33 cellular contexts compared by ENCODE assay signal in the genomic region with DNA sequence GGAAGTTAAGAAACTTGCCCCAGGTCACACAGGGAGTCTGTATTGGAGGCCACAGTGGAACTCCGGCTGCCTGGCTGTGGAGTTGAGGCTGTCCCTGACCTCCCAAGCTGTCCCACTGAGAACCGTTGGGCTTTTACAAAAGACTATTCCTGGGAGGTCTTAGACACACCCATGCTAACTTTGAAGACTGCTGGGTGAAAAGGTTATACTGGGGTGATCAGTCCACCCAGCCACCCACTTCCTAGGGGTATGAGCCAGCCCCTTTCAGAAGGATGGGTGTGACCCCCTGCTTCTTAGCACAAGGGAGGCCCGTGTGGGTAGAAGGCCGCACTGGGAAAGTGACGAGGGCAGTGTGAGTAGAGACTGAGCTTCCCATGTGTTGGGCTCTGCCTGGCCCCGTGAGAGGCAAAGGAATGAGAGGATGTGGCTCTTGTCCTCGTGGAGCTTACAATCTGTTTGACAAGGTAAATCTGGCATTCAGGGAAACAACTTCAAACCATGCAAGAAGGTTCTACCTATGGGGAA. TPM values are rescaled to one million over a fixed set of nuclear protein-coding genes. Genes with fewer than 3 reads are reported as not detected.
DNase-seq lines count a peak whose midpoint lies in the region; ATAC-seq and TF ChIP-seq lines count a peak whose summit lies in the region.
"Had no signal": no experiment of that assay in that cellular context is flagged by ENCODE, and none has a peak within 500 bp of the region (broad histone marks: within the 10 kb centered on the region; RNA-seq: fewer than 3 reads in every experiment).

No MANE protein-coding gene starts in this region.

- peaks cover 14 to 95% (median 78%) of the 10 kb centered on the region in 12 donors for H3K4me1 ChIP-seq in heart left ventricle
- peaks cover 10 to 36% (median 20%) of the 10 kb centered on the region in 4 donors for H3K4me1 ChIP-seq in upper lobe of left lung

- no peak for ATAC-seq in heart left ventricle
- ATAC-seq in Right ventricle myocardium superior (ENCODE audit: poor library complexity), result no peak
- ATAC-seq in sciatic nerve, result peak; percentile 1
- ATAC-seq in upper lobe of left lung (ENCODE audit: low FRiP score in 2 of 2), result peak in 1 of 2 donors; percentile 17
- no peak for ATAC-seq in HG02759 (IDR thresholded peaks at IDR 0.05; ENCODE audit: unreplicated experiment)
- ATAC-seq: CD8-positive, alpha-beta T cell; esophagus mucosa had no signal

- H3K4me3 ChIP-seq in heart left ventricle (no peak overlapping the region), upper lobe of left lung (no peak overlapping the region)
- H3K4me3 ChIP-seq: ascending aorta, cardiac muscle cell, MG63, skin epidermis had no signal

- peak overlapping the region; percentile 95 for H3K27ac Mint-ChIP-seq in dendritic cell treated with granulocyte-macrophage colony-stimulating factor and Interleukin-4, amounts not matched to agents 40 ng/mL and 50 ng/mL, for 4 days
- H3K27ac Mint-ChIP-seq: activated B cell treated with CpG ODN at 0.5 μM for 24 hours; activated CD4-positive, alpha-beta T cell treated with anti-CD3 and anti-CD28 coated beads, Interleukin-2, amount 10 ng/mL, durations not matched to agents 7 days and 5 days; activated naive CD8-positive, alpha-beta T cell treated with anti-CD3 and anti-CD28 coated beads for 36 hours; CD8-positive, alpha-beta T cell; endodermal cell; HFFc6 had no signal

- WGBS in heart left ventricle, 4 donors, result 68 to 77% (median 74%) methylated on average over 7 of the region's 7 CpGs
- 79 to 89% methylated on average over 5 to 7 of the region's 7 CpGs for WGBS in upper lobe of left lung, 2 donors

- H3K36me3 ChIP-seq in heart left ventricle (peaks cover 0 to 5% (median 0%) of the 10 kb centered on the region in 9 donors), upper lobe of left lung (no peaks in the 10 kb centered on the region)
- H3K36me3 ChIP-seq: ascending aorta, cardiac muscle cell, MG63 had no signal

- TF ChIP-seq POLR2A in heart left ventricle (IDR thresholded peaks at IDR 0.05) (no peak), upper lobe of left lung (IDR thresholded peaks at IDR 0.05) (no peak)

- TF ChIP-seq CTCF in heart left ventricle (IDR thresholded peaks at IDR 0.05) (no peak), upper lobe of left lung (IDR thresholded peaks at IDR 0.05) (no peak)

- peak overlapping the region; percentile 2 for H3K4me3 Mint-ChIP-seq in dendritic cell treated with granulocyte-macrophage colony-stimulating factor and Interleukin-4, amounts not matched to agents 40 ng/mL and 50 ng/mL, for 4 days
- H3K4me3 Mint-ChIP-seq: activated B cell treated with CpG ODN at 0.5 μM for 24 hours; activated CD4-positive, alpha-beta T cell treated with anti-CD3 and anti-CD28 coated beads, Interleukin-2, amount 10 ng/mL, durations not matched to agents 7 days and 5 days; activated naive CD8-positive, alpha-beta T cell treated with anti-CD3 and anti-CD28 coated beads for 36 hours; CD8-positive, alpha-beta T cell; endodermal cell; HFFc6; nephron had no signal

- H3K36me3 Mint-ChIP-seq in dendritic cell treated with granulocyte-macrophage colony-stimulating factor and Interleukin-4, amounts not matched to agents 40 ng/mL and 50 ng/mL, for 4 days (ENCODE audit: low read depth), result peaks cover 19% of the 10 kb centered on the region
- H3K36me3 Mint-ChIP-seq: activated naive CD8-positive, alpha-beta T cell treated with anti-CD3 and anti-CD28 coated beads for 36 hours; CD8-positive, alpha-beta T cell had no signal

- H3K9me3 ChIP-seq in heart left ventricle, result no peaks in the 10 kb centered on the region
- H3K9me3 ChIP-seq in upper lobe of left lung, result no peaks in the 10 kb centered on the region
- H3K9me3 ChIP-seq: ascending aorta, MG63 had no signal

- DNase-seq in heart left ventricle, result no peak
- DNase-seq in Right ventricle myocardium superior, result no peak
- DNase-seq in sciatic nerve (ENCODE audit: low spot score), result no peak
- DNase-seq in upper lobe of left lung, result no peak
- DNase-seq in epidermal melanocyte (ENCODE audit: insufficient read length, low spot score), result no peak
- DNase-seq in SKM-1 treated with dmso at 0.1 percent for 144 hours (lab: John Stamatoyannopoulos, UW; ENCODE audit: unreplicated experiment), result no peak
- DNase-seq: activated B cell treated with CpG ODN at 0.5 μM for 24 hours; activated CD4-positive, alpha-beta T cell treated with anti-CD3 and anti-CD28 coated beads, Interleukin-2, amount 10 ng/mL, durations not matched to agents 7 days and 5 days; activated gamma-delta T cell; activated naive CD8-positive, alpha-beta T cell treated with anti-CD3 and anti-CD28 coated beads for 36 hours; CD8-positive, alpha-beta T cell; endodermal cell; GOT3; HFFc6; KG1; mammary epithelial cell; MG63; NCI-H1105; NCI-H1930; NCI-H2171 treated with DMSO at 0.1 percent for 48 hours; NCI-H510A; stimulated activated naive CD4-positive, alpha-beta T cell had no signal

- intact Hi-C loops in heart left ventricle (cut with DNase I) (no loop called here), Right ventricle myocardium superior (cut with DNase I) (no loop called here), sciatic nerve (cut with DNase I) (no loop called here)
- intact Hi-C loops in dendritic cell treated with granulocyte-macrophage colony-stimulating factor and Interleukin-4, amounts not matched to agents 40 ng/mL and 50 ng/mL, for 4 days (cut with micrococcal nuclease), result loop anchor here (2.0 kb wide), 1 partner anchor 19 kb away; the partner anchor contains the start of gene MRAS

- peaks cover 7% of the 10 kb centered on the region for H3K9me3 Mint-ChIP-seq in dendritic cell treated with granulocyte-macrophage colony-stimulating factor and Interleukin-4, amounts not matched to agents 40 ng/mL and 50 ng/mL, for 4 days
- H3K9me3 Mint-ChIP-seq: activated CD4-positive, alpha-beta T cell treated with anti-CD3 and anti-CD28 coated beads, Interleukin-2, amount 10 ng/mL, durations not matched to agents 7 days and 5 days; CD8-positive, alpha-beta T cell; HFFc6; nephron had no signal

- H3K27me3 Mint-ChIP-seq in dendritic cell treated with granulocyte-macrophage colony-stimulating factor and Interleukin-4, amounts not matched to agents 40 ng/mL and 50 ng/mL, for 4 days, result no peaks in the 10 kb centered on the region

- peaks cover 87% of the 10 kb centered on the region for H3K4me1 Mint-ChIP-seq in dendritic cell treated with granulocyte-macrophage colony-stimulating factor and Interleukin-4, amounts not matched to agents 40 ng/mL and 50 ng/mL, for 4 days (ENCODE audit: low read depth)
- H3K4me1 Mint-ChIP-seq: activated CD4-positive, alpha-beta T cell treated with anti-CD3 and anti-CD28 coated beads, Interleukin-2, amount 10 ng/mL, durations not matched to agents 7 days and 5 days; endodermal cell had no signal

- H3K27ac ChIP-seq in heart left ventricle, result peak overlapping the region; percentile 33 to 96 (median 87)
- H3K27ac ChIP-seq in upper lobe of left lung, result peak overlapping the region in 3 of 4 donors; percentile 16 to 44 (median 28)

- H3K27me3 ChIP-seq in heart left ventricle (no peaks in the 10 kb centered on the region), upper lobe of left lung (no peaks in the 10 kb centered on the region)
- H3K27me3 ChIP-seq: ascending aorta, cardiac muscle cell, MG63 had no signal

- no peak for TF ChIP-seq EP300 in upper lobe of left lung (IDR thresholded peaks at IDR 0.05)

RNA-seq across cellular contexts. Expression of gene MRAS, which starts 19.0 kb away (rescaled TPM):
- 100 to 1,000 TPM; 227 to 413 (median 254) TPM for total RNA-seq in heart left ventricle
- polyA plus RNA-seq in heart left ventricle, result 100 to 1,000 TPM; 112 to 245 TPM
- 368 TPM for total RNA-seq in Right ventricle myocardium superior
- 314 TPM for total RNA-seq in sciatic nerve
- total RNA-seq in upper lobe of left lung, result 10 to 100 TPM; 15.7 to 56.0 (median 34.8) TPM
- total RNA-seq: activated CD4-positive, alpha-beta T cell treated with anti-CD3 and anti-CD28 coated beads, Interleukin-2, amount 10 ng/mL, durations not matched to agents 7 days and 5 days; activated CD8-positive, alpha-beta memory T cell treated with anti-CD3 and anti-CD28 coated beads for 36 hours; CD8-positive, alpha-beta T cell; OCI-LY7; T-helper 1 cell treated with Interleukin-12 subunit alpha and Interleukin-12 subunit beta and Interleukin-4 antibody, amounts not matched to agents 30 ng/mL and 1 ng/mL, for 36 hours had no signal

RNA-seq across cellular contexts. Expression of gene NME9, which starts 37.7 kb away (rescaled TPM):
- total RNA-seq in heart left ventricle (not detected), Right ventricle myocardium superior (not detected), sciatic nerve (1.3 TPM), upper lobe of left lung (10 to 100 TPM in 1 of 6 donors, 1 to 10 TPM in 4, under 1 TPM in 1; 0.46 to 16.5 (median 3.3) TPM)
- polyA plus RNA-seq in heart left ventricle, result not detected
- total RNA-seq: activated B cell treated with CpG ODN at 0.5 μM for 24 hours; activated CD4-positive, alpha-beta T cell treated with anti-CD3 and anti-CD28 coated beads, Interleukin-2, amount 10 ng/mL, durations not matched to agents 7 days and 5 days; activated CD8-positive, alpha-beta memory T cell treated with anti-CD3 and anti-CD28 coated beads for 36 hours; activated naive CD8-positive, alpha-beta T cell treated with anti-CD3 and anti-CD28 coated beads for 36 hours; ascending aorta; Daoy; esophagus mucosa; HFFc6; OCI-LY7; T-helper 1 cell treated with Interleukin-12 subunit alpha and Interleukin-12 subunit beta and Interleukin-4 antibody, amounts not matched to agents 30 ng/mL and 1 ng/mL, for 36 hours had no signal
- polyA plus RNA-seq: mammary epithelial cell had no signal
